19 cellular contexts compared by ENCODE assay signal in genomic region chr15:73987646-73988045, GRCh38. TPM values are rescaled to one million over a fixed set of nuclear protein-coding genes. Genes with fewer than 3 reads are reported as not detected.
DNase-seq lines count a peak whose midpoint lies in the region; ATAC-seq, FAIRE-seq and TF ChIP-seq lines count a peak whose summit lies in the region.
"Had no signal": no experiment of that assay in that cellular context is flagged by ENCODE, and none has a peak within 500 bp of the region (broad histone marks: within the 10 kb centered on the region; RNA-seq: fewer than 3 reads in every experiment).

No MANE protein-coding gene starts in this region.

- H3K36me3 ChIP-seq in BLaER1 = no peaks in the 10 kb centered on the region
- no peaks in the 10 kb centered on the region for H3K36me3 ChIP-seq in RWPE2 (ENCODE audit: low read depth)
- H3K36me3 ChIP-seq in keratinocyte (ENCODE audit: control insufficient read depth in 2 of 2, extremely low read depth in 1 of 2, insufficient read depth in 2 of 2, low read length in 2 of 2) = peaks cover 0 to 4% of the 10 kb centered on the region in 2 experiments

- peaks cover 60% of the 10 kb centered on the region for H3K4me1 ChIP-seq in BLaER1
- peaks cover 66% of the 10 kb centered on the region for H3K4me1 ChIP-seq in RWPE2 (ENCODE audit: insufficient read depth, poor library complexity, severe bottlenecking)
- peaks cover 86% of the 10 kb centered on the region for H3K4me1 ChIP-seq in keratinocyte (ENCODE audit: control insufficient read depth, extremely low read depth, insufficient read depth, low read length)

- H3K27ac ChIP-seq in BLaER1 (no peak overlapping the region), RWPE2 (ENCODE audit: poor library complexity, severe bottlenecking) (peak overlapping the region; percentile 72), keratinocyte (ENCODE audit: control insufficient read depth, insufficient read depth, low read length) (peak overlapping the region; percentile 83), skin epidermis (peak overlapping the region in 19 of 21 experiments; percentile 3 to 99 (median 92))

- H3K4me3 ChIP-seq in BLaER1 (no peak overlapping the region), RWPE2 (ENCODE audit: severe bottlenecking) (no peak overlapping the region), keratinocyte (ENCODE audit: control insufficient read depth in 2 of 3, extremely low read depth in 1 of 3, insufficient read depth in 2 of 3, low read depth in 1 of 3, low read length in 3 of 3) (peak overlapping the region in 1 of 3 experiments; percentile 3), skin epidermis (no peak overlapping the region)

- H3K79me2 ChIP-seq in keratinocyte (ENCODE audit: control insufficient read depth, insufficient read depth, low read length) = no peaks in the 10 kb centered on the region

- no peak overlapping the region for H2AFZ ChIP-seq in keratinocyte (ENCODE audit: control insufficient read depth, low read length)

- dilution Hi-C loops in keratinocyte (cut with MboI; ENCODE audit: extremely low pct_ligation_motif_present, low sequenced_read_pairs) = no loop called here

- peak overlapping the region; percentile 33 for H3K4me2 ChIP-seq in BLaER1
- H3K4me2 ChIP-seq in keratinocyte (ENCODE audit: control insufficient read depth, extremely low read depth, insufficient read depth, low read depth, low read length) = peak overlapping the region; percentile 49

- H3K9me1 ChIP-seq in keratinocyte (ENCODE audit: control insufficient read depth, extremely low read depth, insufficient read depth, low read length) = no peaks in the 10 kb centered on the region

- ATAC-seq in RWPE2 (ENCODE audit: low read depth) (no peak), HG03039 (IDR thresholded peaks at IDR 0.05; ENCODE audit: unreplicated experiment) (no peak), HG03354 (IDR thresholded peaks at IDR 0.05; ENCODE audit: poor library complexity, severe bottlenecking, unreplicated experiment) (no peak), GM19035 (IDR thresholded peaks at IDR 0.05; ENCODE audit: unreplicated experiment) (no peak)
- ATAC-seq: activated T-cell treated with anti-CD3 and anti-CD28 coated beads, Interleukin-2, amount 50 U/mL, for 4 hours; HepG2; Panc1 had no signal

- H4K20me1 ChIP-seq in BLaER1 (peaks cover 31% of the 10 kb centered on the region), keratinocyte (ENCODE audit: control insufficient read depth, extremely low read depth, insufficient read depth, low read length) (no peaks in the 10 kb centered on the region)

- no peak for FAIRE-seq in keratinocyte (lab: Jason Lieb, UNC)
- FAIRE-seq: frontal cortex, GM19239, HepG2 had no signal

- DNase-seq in RWPE2 (ENCODE audit: low spot score) = no peak
- DNase-seq in keratinocyte (ENCODE audit: low read depth, low spot score) = no peak
- no peak for DNase-seq in T1000 (lab: John Stamatoyannopoulos, UW)
- DNase-seq: activated CD4-positive, alpha-beta T cell treated with anti-CD3 and anti-CD28 coated beads for 48 hours; activated T-cell treated with anti-CD3 and anti-CD28 coated beads, Interleukin-2, amount 50 U/mL, for 4 hours; C1 segment of cervical spinal cord; effector CD4-positive, alpha-beta T cell; NCI-H1092 treated with DMSO at 0.1 percent for 48 hours; NCI-H446 treated with DMSO at 0.1 percent for 48 hours; nephron progenitor cell had no signal

- no peaks in the 10 kb centered on the region for H3K9me3 ChIP-seq in BLaER1
- H3K9me3 ChIP-seq in RWPE2 (ENCODE audit: severe bottlenecking) = no peaks in the 10 kb centered on the region
- no peaks in the 10 kb centered on the region for H3K9me3 ChIP-seq in keratinocyte (ENCODE audit: control insufficient read depth, low read depth, low read length)

- H3K9ac ChIP-seq in BLaER1 (no peak overlapping the region), keratinocyte (ENCODE audit: control insufficient read depth, extremely low read depth, insufficient read depth, low read length) (peak overlapping the region; percentile 60)

- TF ChIP-seq CTCF in RWPE2 (IDR thresholded peaks at IDR 0.05; ENCODE audit: poor library complexity, severe bottlenecking) (no peak), keratinocyte (optimal IDR thresholded peaks at IDR 0.05 in 1 of 3, IDR thresholded peaks at IDR 0.05 in 1 of 3, conservative IDR thresholded peaks at IDR 0.05 in 1 of 3; ENCODE audit: extremely low read depth in 1 of 3, insufficient read depth in 2 of 3, low read length in 3 of 3) (no peak)

- H3K27me3 ChIP-seq in BLaER1 (no peaks in the 10 kb centered on the region), RWPE2 (ENCODE audit: insufficient read depth, poor library complexity, severe bottlenecking) (no peaks in the 10 kb centered on the region), keratinocyte (ENCODE audit: control insufficient read depth, extremely low read depth, insufficient read depth, low read length) (no peaks in the 10 kb centered on the region)

RNA-seq across cellular contexts. Expression of gene STOML1, which starts 4.4 kb away (rescaled TPM):
- polyA plus RNA-seq in keratinocyte = 7.0 to 12.9 TPM (median 9.4 TPM) in 3 replicates
- polyA plus RNA-seq in keratinocyte (2011; ENCODE audit: low read depth) = 1.9 TPM
- 3.8 and 10.0 TPM in 2 replicates for polyA plus RNA-seq in keratinocyte (2011; cell fraction: cytosol; rRNA removed)
- 14.0 and 17.0 TPM in 2 replicates for polyA plus RNA-seq in keratinocyte (2011; cell fraction: nucleus; rRNA removed)
- polyA plus RNA-seq in keratinocyte (2012; ENCODE audit: low replicate concordance) = 6.7 and 12.2 TPM in 2 replicates
- polyA minus RNA-seq in keratinocyte = 5.5 to 11.7 TPM (median 8.4 TPM) in 3 replicates
- polyA minus RNA-seq in keratinocyte (2011; cell fraction: cytosol; rRNA and poly(A)+ RNA removed) = 14.6 TPM
- 10.2 and 12.7 TPM in 2 replicates for polyA minus RNA-seq in keratinocyte (2011; cell fraction: nucleus; rRNA and poly(A)+ RNA removed)

RNA-seq across cellular contexts. Expression of gene PML, which starts 6.9 kb away (rescaled TPM):
- 20.5 to 44.3 TPM (median 24.9 TPM) in 3 replicates for polyA plus RNA-seq in keratinocyte
- polyA plus RNA-seq in keratinocyte (2011; ENCODE audit: low read depth) = 27.9 TPM
- 22.0 and 44.7 TPM in 2 replicates for polyA plus RNA-seq in keratinocyte (2011; cell fraction: cytosol; rRNA removed)
- polyA plus RNA-seq in keratinocyte (2011; cell fraction: nucleus; rRNA removed) = 81.8 and 110 TPM in 2 replicates
- polyA plus RNA-seq in keratinocyte (2012; ENCODE audit: low replicate concordance) = 29.6 and 110 TPM in 2 replicates
- polyA minus RNA-seq in keratinocyte = 42.4 to 149 TPM (median 45.8 TPM) in 3 replicates
- 112 TPM for polyA minus RNA-seq in keratinocyte (2011; cell fraction: cytosol; rRNA and poly(A)+ RNA removed)
- polyA minus RNA-seq in keratinocyte (2011; cell fraction: nucleus; rRNA and poly(A)+ RNA removed) = 87.6 and 115 TPM in 2 replicates
